ENCODE assay signal across 27 cellular contexts in genomic region chr18:36622610-36623009, GRCh38.
"Had no signal": no experiment of that assay in that cellular context is flagged by ENCODE, and none has a peak within 500 bp of the region (broad histone marks: within the 10 kb centered on the region; RNA-seq: fewer than 3 reads in every experiment).

No MANE protein-coding gene starts in this region.

- H3K36me3 Mint-ChIP-seq: activated CD4-positive, alpha-beta memory T cell treated with anti-CD3 and anti-CD28 coated beads for 36 hours; activated naive CD4-positive, alpha-beta T cell treated with anti-CD3 and anti-CD28 coated beads, Interleukin-2, amount 50 U/mL, for 72 hours had no signal

- H3K9me3 ChIP-seq: ascending aorta, body of pancreas, SJCRH30, SK-N-SH had no signal

- H3K27me3 ChIP-seq: ascending aorta, body of pancreas, SJCRH30 had no signal

- DNase-seq: activated CD4-positive, alpha-beta memory T cell treated with anti-CD3 and anti-CD28 coated beads for 36 hours; activated CD4-positive, alpha-beta T cell treated with anti-CD3 and anti-CD28 coated beads, Interleukin-2, amount 10 ng/mL, durations not matched to agents 7 days and 5 days; activated CD4-positive, CD25-positive, alpha-beta regulatory T cell; activated CD8-positive, alpha-beta memory T cell treated with anti-CD3 and anti-CD28 coated beads for 24 hours; activated effector memory CD4-positive, alpha-beta T cell treated with anti-CD3 and anti-CD28 coated beads, Interleukin-2, amount 50 U/mL, for 16 hours; activated naive CD4-positive, alpha-beta T cell treated with Interleukin-2 at 50 U/mL for 16 hours; activated naive CD8-positive, alpha-beta T cell treated with anti-CD3 and anti-CD28 coated beads, Interleukin-2, amount 50 U/mL, for 24 hours; activated T-cell treated with anti-CD3 and anti-CD28 coated beads, Interleukin-2, amount 50 U/mL, for 4 hours; amniotic stem cell; body of pancreas; caudate nucleus; Karpas-422; MM.1S; NCI-H1105; NCI-H1436; NCI-H1694 treated with DMSO at 0.1 percent for 48 hours; NCI-H2029 treated with DMSO at 0.1 percent for 48 hours; NCI-H446; NCI-H524; PC-3; SJCRH30; SK-N-SH; T-helper 1 cell had no signal

- ATAC-seq: activated naive CD4-positive, alpha-beta T cell treated with anti-CD3 and anti-CD28 coated beads, Interleukin-2, amount 50 U/mL, for 72 hours; activated naive CD8-positive, alpha-beta T cell treated with anti-CD3 and anti-CD28 coated beads, Interleukin-2, amount 50 U/mL, for 24 hours; activated T-cell treated with anti-CD3 and anti-CD28 coated beads, Interleukin-2, amount 50 U/mL, for 4 hours; body of pancreas; K562; PC-3 had no signal

- H3K27ac ChIP-seq: ascending aorta, body of pancreas, SJCRH30, VCaP had no signal

- H3K27me3 Mint-ChIP-seq: activated CD4-positive, alpha-beta T cell treated with anti-CD3 and anti-CD28 coated beads, Interleukin-2, amount 10 ng/mL, durations not matched to agents 7 days and 5 days had no signal

- H3K36me3 ChIP-seq: SJCRH30 had no signal

- H3K27ac Mint-ChIP-seq: activated CD4-positive, alpha-beta memory T cell treated with anti-CD3 and anti-CD28 coated beads for 36 hours; activated CD4-positive, alpha-beta T cell treated with anti-CD3 and anti-CD28 coated beads, Interleukin-2, amount 10 ng/mL, durations not matched to agents 7 days and 5 days; activated naive CD4-positive, alpha-beta T cell treated with anti-CD3 and anti-CD28 coated beads, Interleukin-2, amount 50 U/mL, for 72 hours; activated naive CD8-positive, alpha-beta T cell treated with anti-CD3 and anti-CD28 coated beads, Interleukin-2, amount 50 U/mL, for 24 hours had no signal

- H3K4me3 ChIP-seq: ascending aorta, body of pancreas, K562, SJCRH30 had no signal

- H3K4me1 ChIP-seq: body of pancreas, SJCRH30 had no signal

- H3K4me1 Mint-ChIP-seq: activated CD4-positive, alpha-beta T cell treated with anti-CD3 and anti-CD28 coated beads, Interleukin-2, amount 10 ng/mL, durations not matched to agents 7 days and 5 days; activated naive CD8-positive, alpha-beta T cell treated with anti-CD3 and anti-CD28 coated beads, Interleukin-2, amount 50 U/mL, for 24 hours had no signal

- H3K4me3 Mint-ChIP-seq: activated CD4-positive, alpha-beta memory T cell treated with anti-CD3 and anti-CD28 coated beads for 36 hours; activated CD4-positive, alpha-beta T cell treated with anti-CD3 and anti-CD28 coated beads, Interleukin-2, amount 10 ng/mL, durations not matched to agents 7 days and 5 days; activated naive CD8-positive, alpha-beta T cell treated with anti-CD3 and anti-CD28 coated beads, Interleukin-2, amount 50 U/mL, for 24 hours; activated T-cell treated with anti-CD3 and anti-CD28 coated beads, Interleukin-2, amount 50 U/mL, for 4 hours had no signal

- H3K9me3 Mint-ChIP-seq: activated CD4-positive, alpha-beta memory T cell treated with anti-CD3 and anti-CD28 coated beads for 36 hours; activated CD4-positive, alpha-beta T cell treated with anti-CD3 and anti-CD28 coated beads, Interleukin-2, amount 10 ng/mL, durations not matched to agents 7 days and 5 days; activated naive CD4-positive, alpha-beta T cell treated with anti-CD3 and anti-CD28 coated beads, Interleukin-2, amount 50 U/mL, for 72 hours; activated naive CD8-positive, alpha-beta T cell treated with anti-CD3 and anti-CD28 coated beads, Interleukin-2, amount 50 U/mL, for 24 hours; activated T-cell treated with anti-CD3 and anti-CD28 coated beads, Interleukin-2, amount 50 U/mL, for 4 hours had no signal
